In genomic region chr12:62552906-62553556, GRCh38 we compare ENCODE assay signal across 21 cellular contexts.
DNase-seq lines count a peak whose midpoint lies in the region; ATAC-seq and TF ChIP-seq lines count a peak whose summit lies in the region.
"Had no signal": no experiment of that assay in that cellular context is flagged by ENCODE, and none has a peak within 500 bp of the region (broad histone marks: within the 10 kb centered on the region; RNA-seq: fewer than 3 reads in every experiment).

No MANE protein-coding gene starts in this region.

- H3K4me1 ChIP-seq in right lobe of liver, result peaks cover 0 to 12% (median 0%) of the 10 kb centered on the region in 4 donors

- WGBS in right lobe of liver (ENCODE audit: insufficient coverage, low coverage, low lambda C conversion rate, missing lambda C conversion rate), result 49% methylated on average over 5 of the region's 5 CpGs

- H3K9ac ChIP-seq in SK-N-MC (ENCODE audit: insufficient read length), result no peak overlapping the region

- intact Hi-C loops in Calu3 (cut with micrococcal nuclease; ENCODE audit: unreplicated experiment) (no loop called here), right lobe of liver (cut with DNase I) (no loop called here)

- H3K27me3 ChIP-seq in right lobe of liver, result no peaks in the 10 kb centered on the region
- H3K27me3 ChIP-seq: MG63 had no signal

- TF ChIP-seq CTCF in Calu3 (IDR thresholded peaks at IDR 0.05; ENCODE audit: unreplicated experiment) (no peak), right lobe of liver (IDR thresholded peaks at IDR 0.05) (no peak)

- CTCF ChIA-PET in Calu3 (lab: Charles Lee), result no interaction called here

- BruUV-seq in Calu3 (replicated peaks; lab: Mats Ljungman, UMichigan), result no TSS peak

- H3K9me3 Mint-ChIP-seq in Calu3 (ENCODE audit: low read depth, unreplicated experiment), result no peaks in the 10 kb centered on the region
- no peaks in the 10 kb centered on the region for H3K9me3 Mint-ChIP-seq in stimulated activated memory B cell treated with anti-CD40 and anti-IgM and Interleukin-4, amounts not matched to agents 10 μg/mL and 1 μg/mL and 100 μg/mL, for 72 hours
- H3K9me3 Mint-ChIP-seq: CD8-positive, alpha-beta T cell had no signal

- H3K27ac ChIP-seq in SK-N-MC (0 out of 2 replicates have a peak overlapping the region, but pooled peaks have one; percentile 2), right lobe of liver (peak overlapping the region in 1 of 3 donors; percentile 47)

- H3K27me3 Mint-ChIP-seq in Calu3 (ENCODE audit: unreplicated experiment), result no peaks in the 10 kb centered on the region
- no peaks in the 10 kb centered on the region for H3K27me3 Mint-ChIP-seq in stimulated activated memory B cell treated with anti-CD40 and anti-IgM and Interleukin-4, amounts not matched to agents 10 μg/mL and 1 μg/mL and 100 μg/mL, for 72 hours

- H3K4me1 Mint-ChIP-seq in Calu3 (ENCODE audit: low read depth, unreplicated experiment), result peaks cover 19% of the 10 kb centered on the region
- H3K4me1 Mint-ChIP-seq in stimulated activated memory B cell treated with anti-CD40 and anti-IgM and Interleukin-4, amounts not matched to agents 10 μg/mL and 1 μg/mL and 100 μg/mL, for 72 hours, result no peaks in the 10 kb centered on the region

- H3K9me3 ChIP-seq in SK-N-MC (ENCODE audit: low read depth, low read length), result no peaks in the 10 kb centered on the region
- no peaks in the 10 kb centered on the region for H3K9me3 ChIP-seq in right lobe of liver
- H3K9me3 ChIP-seq: MG63 had no signal

- no peak for DNase-seq in Calu3
- DNase-seq in SK-N-MC (ENCODE audit: low read depth, low spot score), result no peak
- no peak for DNase-seq in right lobe of liver
- DNase-seq in NCI-H1092 (lab: John Stamatoyannopoulos, UW), result no peak
- DNase-seq: AML-193; C1 segment of cervical spinal cord; CD8-positive, alpha-beta T cell; DMS153; Kasumi-1; MG63; NCI-H1048; NCI-H1436; NCI-H187 treated with DMSO at 0.1 percent for 48 hours; NCI-H2107; NCI-H748 treated with DMSO at 0.1 percent for 48 hours; SIG-M5; T-helper 1 cell had no signal

- TF ChIP-seq POLR2A in right lobe of liver (IDR thresholded peaks at IDR 0.05), result no peak

- peak overlapping the region; percentile 23 for H3K27ac Mint-ChIP-seq in Calu3 (ENCODE audit: unreplicated experiment)
- peak overlapping the region; percentile 40 for H3K27ac Mint-ChIP-seq in stimulated activated memory B cell treated with anti-CD40 and anti-IgM and Interleukin-4, amounts not matched to agents 10 μg/mL and 1 μg/mL and 100 μg/mL, for 72 hours
- H3K27ac Mint-ChIP-seq: CD8-positive, alpha-beta T cell had no signal

- no peak overlapping the region for H3K4me3 ChIP-seq in SK-N-MC
- no peak overlapping the region for H3K4me3 ChIP-seq in right lobe of liver
- H3K4me3 ChIP-seq: MG63 had no signal

- no peak overlapping the region for H3K4me3 Mint-ChIP-seq in Calu3 (ENCODE audit: low read depth, unreplicated experiment)
- no peak overlapping the region for H3K4me3 Mint-ChIP-seq in stimulated activated memory B cell treated with anti-CD40 and anti-IgM and Interleukin-4, amounts not matched to agents 10 μg/mL and 1 μg/mL and 100 μg/mL, for 72 hours
- H3K4me3 Mint-ChIP-seq: CD8-positive, alpha-beta T cell had no signal

- no peaks in the 10 kb centered on the region for H3K36me3 Mint-ChIP-seq in Calu3 (ENCODE audit: insufficient read depth, unreplicated experiment)
- H3K36me3 Mint-ChIP-seq in stimulated activated memory B cell treated with anti-CD40 and anti-IgM and Interleukin-4, amounts not matched to agents 10 μg/mL and 1 μg/mL and 100 μg/mL, for 72 hours, result peaks cover 46% of the 10 kb centered on the region

- H3K36me3 ChIP-seq in SK-N-MC (ENCODE audit: insufficient read depth, low read length), result peaks cover 34% of the 10 kb centered on the region
- peaks cover 0 to 21% (median 10%) of the 10 kb centered on the region in 4 donors for H3K36me3 ChIP-seq in right lobe of liver

- ATAC-seq in right lobe of liver, result peak; percentile 81 to 95 (median 84)
- ATAC-seq in stimulated activated memory B cell treated with anti-CD40 and anti-IgM and Interleukin-4, amounts not matched to agents 10 μg/mL and 1 μg/mL and 100 μg/mL, for 72 hours, result no peak
- ATAC-seq in GM21390 (IDR thresholded peaks at IDR 0.05; ENCODE audit: unreplicated experiment), result no peak
- no peak for ATAC-seq in HG03097 (IDR thresholded peaks at IDR 0.05; ENCODE audit: low FRiP score, unreplicated experiment)
- ATAC-seq: CD8-positive, alpha-beta T cell; HCT116 had no signal

Comparison
In these comparisons a context has a peak if more than half of its experiments do, and no peak if none do; other contexts are left out.
1. ATAC-seq: peak in right lobe of liver (4 of 4); none in stimulated activated memory B cell treated with anti-CD40 and anti-IgM and Interleukin-4, amounts not matched to agents 10 μg/mL and 1 μg/mL and 100 μg/mL, for 72 hours (single experiment), GM21390 (single experiment) and HG03097 (single experiment).